ENCODE assay signal across 23 cellular contexts in the genomic region with DNA sequence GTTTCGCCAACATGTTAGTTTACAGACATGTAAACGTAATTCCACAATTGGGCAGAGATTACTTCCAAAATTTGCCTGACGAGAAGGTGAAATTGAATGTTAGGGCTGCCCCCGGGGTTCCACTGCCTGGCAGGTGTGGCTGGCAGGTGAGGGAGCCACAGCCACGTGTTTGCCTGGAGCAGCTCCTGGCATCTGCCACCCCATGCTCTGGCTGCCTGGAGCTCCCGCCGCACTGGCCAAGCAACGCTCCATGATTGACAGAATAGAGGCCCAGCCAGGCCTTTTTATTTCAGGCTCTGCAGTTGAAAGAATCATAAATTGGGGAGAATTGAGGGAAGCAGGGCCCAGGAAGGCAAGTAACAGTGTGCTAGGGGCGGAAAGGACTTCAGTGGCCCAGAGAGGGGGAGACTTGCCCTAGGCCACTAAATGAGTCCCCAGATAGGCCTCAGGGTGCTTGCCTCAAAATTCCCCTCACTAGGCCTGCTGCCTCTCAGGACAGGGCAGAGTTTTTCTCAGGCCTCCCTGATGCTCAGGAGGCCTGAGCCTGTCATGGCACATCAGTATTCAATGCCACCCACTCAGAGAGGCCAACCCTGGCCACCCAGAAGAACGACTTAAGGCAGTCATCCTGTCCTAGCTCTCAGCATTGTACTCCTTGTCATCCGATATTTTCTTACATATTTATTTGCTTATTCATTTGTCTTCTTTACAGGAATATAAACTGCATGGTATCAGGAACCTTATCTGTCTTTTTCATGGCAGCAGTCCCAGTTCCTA. TPM values are rescaled to one million over a fixed set of nuclear protein-coding genes. Genes with fewer than 3 reads are reported as not detected.
A peak's percentile ranks its signal among the peaks of the same experiment; 100 is the strongest.
DNase-seq lines count a peak whose midpoint lies in the region; ATAC-seq and TF ChIP-seq lines count a peak whose summit lies in the region.
"Had no signal": no experiment of that assay in that cellular context is flagged by ENCODE, and none has a peak within 500 bp of the region (broad histone marks: within the 10 kb centered on the region; RNA-seq: fewer than 3 reads in every experiment).

No MANE protein-coding gene starts in this region.

- H3K4me1 Mint-ChIP-seq in neural progenitor cell, result peaks cover 12% of the 10 kb centered on the region
- H3K4me1 Mint-ChIP-seq in activated T-helper 2 cell treated with anti-CD3 and anti-CD28 coated beads, Interferon-gamma antibody, Interleukin-2, Interleukin-4, amounts not matched to agents 10 μg/mL and 5 μg/mL and 100 μg/mL, durations not matched to agents 14 hours and 24 hours and 36 hours (ENCODE audit: low read depth), result peaks cover 41% of the 10 kb centered on the region

- no peaks in the 10 kb centered on the region for H4K20me1 ChIP-seq in neural progenitor cell (ENCODE audit: low read depth)
- H4K20me1 ChIP-seq: BLaER1 had no signal

- ATAC-seq in heart right ventricle, result peak; percentile 75 to 96 (median 84)
- ATAC-seq: psoas muscle had no signal

- H3K9me3 ChIP-seq in SJSA1 (replicated peaks) (no peaks in the 10 kb centered on the region), heart right ventricle (no peaks in the 10 kb centered on the region), neural progenitor cell (ENCODE audit: low read depth) (no peaks in the 10 kb centered on the region)
- H3K9me3 ChIP-seq: adrenal gland, BLaER1, esophagus squamous epithelium, psoas muscle, upper lobe of right lung had no signal

- no peak overlapping the region for H3K4me3 ChIP-seq in SJSA1
- H3K4me3 ChIP-seq in heart right ventricle, result no peak overlapping the region
- no peak overlapping the region for H3K4me3 ChIP-seq in neural progenitor cell
- H3K4me3 ChIP-seq: adrenal gland, BLaER1, esophagus squamous epithelium, psoas muscle, upper lobe of right lung had no signal

- H3K9ac ChIP-seq in neural progenitor cell, result no peak overlapping the region
- H3K9ac ChIP-seq: BLaER1 had no signal

- no peak overlapping the region for H3K4me2 ChIP-seq in neural progenitor cell
- H3K4me2 ChIP-seq: BLaER1 had no signal

- no peak overlapping the region for H3K4me3 Mint-ChIP-seq in neural progenitor cell
- no peak overlapping the region for H3K4me3 Mint-ChIP-seq in activated T-helper 2 cell treated with anti-CD3 and anti-CD28 coated beads, Interferon-gamma antibody, Interleukin-2, Interleukin-4, amounts not matched to agents 10 μg/mL and 5 μg/mL and 100 μg/mL, durations not matched to agents 14 hours and 24 hours and 36 hours (ENCODE audit: low read depth)
- H3K4me3 Mint-ChIP-seq: HFFc6, neural crest cell had no signal

- 69 to 72% methylated on average over 11 of the region's 11 CpGs for WGBS in heart right ventricle, 2 donors

- peaks cover 3% of the 10 kb centered on the region for H3K27me3 Mint-ChIP-seq in neural progenitor cell (ENCODE audit: insufficient read depth, low read depth)
- no peaks in the 10 kb centered on the region for H3K27me3 Mint-ChIP-seq in activated T-helper 2 cell treated with anti-CD3 and anti-CD28 coated beads, Interferon-gamma antibody, Interleukin-2, Interleukin-4, amounts not matched to agents 10 μg/mL and 5 μg/mL and 100 μg/mL, durations not matched to agents 14 hours and 24 hours and 36 hours (ENCODE audit: low read depth)

- H3K27ac ChIP-seq in C4-2B (peak overlapping the region; percentile 46), SJSA1 (peak overlapping the region; percentile 53), heart right ventricle (peak overlapping the region in 4 of 10 donors; percentile 14 to 47 (median 29)), neural progenitor cell (no peak overlapping the region)
- H3K27ac ChIP-seq: adrenal gland, BLaER1, esophagus squamous epithelium, psoas muscle, RWPE1, upper lobe of right lung had no signal

- no peaks in the 10 kb centered on the region for H3K36me3 Mint-ChIP-seq in neural progenitor cell
- H3K36me3 Mint-ChIP-seq in activated T-helper 2 cell treated with anti-CD3 and anti-CD28 coated beads, Interferon-gamma antibody, Interleukin-2, Interleukin-4, amounts not matched to agents 10 μg/mL and 5 μg/mL and 100 μg/mL, durations not matched to agents 14 hours and 24 hours and 36 hours (ENCODE audit: low read depth), result peaks cover 3% of the 10 kb centered on the region

- peak in 2 of 3 experiments; percentile 54 to 60 for DNase-seq in NCI-H1417 (lab: John Stamatoyannopoulos, UW)
- no peak for DNase-seq in NCI-H1417 treated with DMSO at 0.1 percent for 48 hours (lab: John Stamatoyannopoulos, UW)
- peak; percentile 63 to 70 for DNase-seq in SJSA1 (ENCODE audit: low read depth in 1 of 2, low spot score in 2 of 2)
- peak; percentile 38 to 40 for DNase-seq in heart right ventricle
- no peak for DNase-seq in neural progenitor cell (ENCODE audit: low spot score)
- DNase-seq in GF-D8 (lab: John Stamatoyannopoulos, UW), result no peak
- DNase-seq in activated T-helper 2 cell treated with anti-CD3 and anti-CD28 coated beads, Interferon-gamma antibody, Interleukin-2, Interleukin-4, amounts not matched to agents 10 μg/mL and 5 μg/mL and 100 μg/mL, durations not matched to agents 14 hours and 24 hours and 36 hours (ENCODE audit: low spot score), result no peak
- DNase-seq: activated CD4-positive, alpha-beta T cell treated with anti-CD3 and anti-CD28 coated beads for 48 hours; activated CD8-positive, alpha-beta memory T cell treated with anti-CD3 and anti-CD28 coated beads, Interleukin-2, amount 50 U/mL, for 4 hours; activated gamma-delta T cell treated with Interleukin-2 at 50 U/mL for 16 hours; adrenal gland; DMS153; effector CD8-positive, alpha-beta T cell; esophagus squamous epithelium; HFFc6; psoas muscle; stimulated activated CD4-positive, alpha-beta T cell treated with anti-CD3 and anti-CD28 coated beads, Interleukin-4, amount 100 ng/mL, for 24 hours; SW 1271; upper lobe of right lung had no signal

- intact Hi-C loops in heart right ventricle (cut with DNase I), result no loop called here
- intact Hi-C loops in activated T-helper 2 cell treated with anti-CD3 and anti-CD28 coated beads, Interferon-gamma antibody, Interleukin-2, Interleukin-4, amounts not matched to agents 10 μg/mL and 5 μg/mL and 100 μg/mL, durations not matched to agents 14 hours and 24 hours and 36 hours (cut with micrococcal nuclease), result no loop called here

- H3K4me1 ChIP-seq in SJSA1 (replicated peaks) (peaks cover 13% of the 10 kb centered on the region), heart right ventricle (peaks cover 0 to 14% (median 4%) of the 10 kb centered on the region in 9 donors), neural progenitor cell (no peaks in the 10 kb centered on the region)
- H3K4me1 ChIP-seq: adrenal gland, BLaER1, esophagus squamous epithelium, psoas muscle, upper lobe of right lung had no signal

- H3K27ac Mint-ChIP-seq in neural progenitor cell, result no peak overlapping the region
- H3K27ac Mint-ChIP-seq in activated T-helper 2 cell treated with anti-CD3 and anti-CD28 coated beads, Interferon-gamma antibody, Interleukin-2, Interleukin-4, amounts not matched to agents 10 μg/mL and 5 μg/mL and 100 μg/mL, durations not matched to agents 14 hours and 24 hours and 36 hours, result no peak overlapping the region
- H3K27ac Mint-ChIP-seq: HFFc6 had no signal

- no peaks in the 10 kb centered on the region for H3K79me2 ChIP-seq in neural progenitor cell (ENCODE audit: low read depth)

- no peaks in the 10 kb centered on the region for H3K27me3 ChIP-seq in SJSA1 (replicated peaks)
- H3K27me3 ChIP-seq in heart right ventricle, result no peaks in the 10 kb centered on the region
- no peaks in the 10 kb centered on the region for H3K27me3 ChIP-seq in neural progenitor cell
- H3K27me3 ChIP-seq: adrenal gland, BLaER1, esophagus squamous epithelium, upper lobe of right lung had no signal

- no peaks in the 10 kb centered on the region for H3K9me3 Mint-ChIP-seq in neural progenitor cell
- H3K9me3 Mint-ChIP-seq in activated T-helper 2 cell treated with anti-CD3 and anti-CD28 coated beads, Interferon-gamma antibody, Interleukin-2, Interleukin-4, amounts not matched to agents 10 μg/mL and 5 μg/mL and 100 μg/mL, durations not matched to agents 14 hours and 24 hours and 36 hours, result no peaks in the 10 kb centered on the region
- H3K9me3 Mint-ChIP-seq: HFFc6, neural crest cell had no signal

- H3F3A ChIP-seq in neural progenitor cell (ENCODE audit: low read depth), result no peaks in the 10 kb centered on the region

- H2AFZ ChIP-seq in neural progenitor cell (replicated peaks), result no peak overlapping the region

- no peak for TF ChIP-seq CTCF in C4-2B (conservative IDR thresholded peaks at IDR 0.05)
- TF ChIP-seq CTCF in heart right ventricle (IDR thresholded peaks at IDR 0.05), result no peak
- TF ChIP-seq CTCF in neural progenitor cell (IDR thresholded peaks at IDR 0.05), result no peak

- H3K36me3 ChIP-seq in SJSA1 (no peaks in the 10 kb centered on the region), heart right ventricle (no peaks in the 10 kb centered on the region), neural progenitor cell (no peaks in the 10 kb centered on the region)
- H3K36me3 ChIP-seq: adrenal gland, BLaER1, esophagus squamous epithelium, upper lobe of right lung had no signal

RNA-seq across cellular contexts. Expression of gene S1PR1, which starts 16.7 kb away (rescaled TPM):
- total RNA-seq in SJSA1 (2014; rRNA removed; shearing (Covaris generic)), result 3.7 and 13.3 TPM in 2 replicates
- 10 to 100 TPM; 37.4 to 82.2 (median 55.2) TPM for total RNA-seq in heart right ventricle
- polyA plus RNA-seq in heart right ventricle, result 10 to 100 TPM; 50.3 to 51.2 TPM
- 7.4 and 8.7 TPM in 2 replicates for total RNA-seq in neural progenitor cell (ENCODE audit: low replicate concordance)
- 71.0 and 73.0 TPM in 2 replicates for total RNA-seq in activated T-helper 2 cell treated with anti-CD3 and anti-CD28 coated beads, Interferon-gamma antibody, Interleukin-2, Interleukin-4, amounts not matched to agents 10 μg/mL and 5 μg/mL and 100 μg/mL, durations not matched to agents 14 hours and 24 hours and 36 hours

Comparison
In these comparisons a context has a peak if more than half of its experiments do, and no peak if none do; other contexts are left out.
1. DNase-seq: peak in NCI-H1417 (2 of 3), SJSA1 (2 of 2) and heart right ventricle (2 of 2); none in NCI-H1417 treated with DMSO at 0.1 percent for 48 hours (single experiment), neural progenitor cell (single experiment), GF-D8 (single experiment) and activated T-helper 2 cell treated with anti-CD3 and anti-CD28 coated beads, Interferon-gamma antibody, Interleukin-2, Interleukin-4, amounts not matched to agents 10 μg/mL and 5 μg/mL and 100 μg/mL, durations not matched to agents 14 hours and 24 hours and 36 hours (single experiment).